ENCODE assay signal across 27 cellular contexts in the genomic region with DNA sequence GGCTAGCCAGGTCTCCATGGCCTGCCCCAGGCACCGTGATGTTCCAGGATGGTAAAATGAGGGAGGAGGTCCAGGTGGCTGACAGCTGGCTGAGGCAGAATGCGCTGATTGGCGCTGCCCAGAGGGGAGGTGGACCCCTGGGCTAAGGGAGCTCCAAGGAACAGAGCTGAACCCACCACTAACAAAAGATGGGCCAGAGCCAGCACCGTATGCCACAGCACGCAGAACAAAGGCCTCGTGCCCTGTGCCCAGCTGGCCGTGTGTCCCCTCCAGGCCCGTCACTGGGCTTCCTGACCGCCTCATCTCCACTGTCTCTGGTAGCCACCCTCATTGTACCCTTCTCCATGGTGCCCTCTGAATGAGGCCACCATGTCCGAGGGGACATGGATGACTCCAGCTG. TPM values are rescaled to one million over a fixed set of nuclear protein-coding genes. Genes with fewer than 3 reads are reported as not detected.
DNase-seq lines count a peak whose midpoint lies in the region; ATAC-seq, FAIRE-seq and TF ChIP-seq lines count a peak whose summit lies in the region.
"Had no signal": no experiment of that assay in that cellular context is flagged by ENCODE, and none has a peak within 500 bp of the region (broad histone marks: within the 10 kb centered on the region; RNA-seq: fewer than 3 reads in every experiment).

No MANE protein-coding gene starts in this region.

- H3K4me1 Mint-ChIP-seq in nephron progenitor cell = no peaks in the 10 kb centered on the region
- H3K4me1 Mint-ChIP-seq: activated naive CD4-positive, alpha-beta T cell treated with anti-CD3 and anti-CD28 coated beads, Interleukin-2, amount 50 U/mL, for 24 hours; CD4-positive, CD25-positive, alpha-beta regulatory T cell had no signal

- H3K9me3 Mint-ChIP-seq in nephron progenitor cell = no peaks in the 10 kb centered on the region
- H3K9me3 Mint-ChIP-seq: activated naive CD4-positive, alpha-beta T cell treated with anti-CD3 and anti-CD28 coated beads, Interleukin-2, amount 50 U/mL, for 24 hours; CD4-positive, CD25-positive, alpha-beta regulatory T cell had no signal

- H3K9me3 ChIP-seq in right atrium auricular region = no peaks in the 10 kb centered on the region
- H3K9me3 ChIP-seq in upper lobe of right lung = no peaks in the 10 kb centered on the region
- H3K9me3 ChIP-seq: A549, gastroesophageal sphincter, transverse colon had no signal

- intact Hi-C loops in Right ventricle myocardium inferior (cut with DNase I) (no loop called here), dorsolateral prefrontal cortex (cut with DNase I) (no loop called here), upper lobe of right lung (cut with DNase I) (no loop called here)

- H3K36me3 ChIP-seq in right atrium auricular region (no peaks in the 10 kb centered on the region), upper lobe of right lung (no peaks in the 10 kb centered on the region)
- H3K36me3 ChIP-seq: gastroesophageal sphincter, transverse colon, WERI-Rb-1 had no signal

- H3K27me3 ChIP-seq in right atrium auricular region (no peaks in the 10 kb centered on the region), dorsolateral prefrontal cortex (no peaks in the 10 kb centered on the region), upper lobe of right lung (no peaks in the 10 kb centered on the region)
- H3K27me3 ChIP-seq: hepatocyte had no signal

- ATAC-seq in Right ventricle myocardium inferior (no peak), upper lobe of right lung (no peak)
- ATAC-seq: gastroesophageal sphincter had no signal

- no peaks in the 10 kb centered on the region for H3K4me1 ChIP-seq in right atrium auricular region
- no peaks in the 10 kb centered on the region for H3K4me1 ChIP-seq in upper lobe of right lung
- H3K4me1 ChIP-seq: A549, gastroesophageal sphincter, transverse colon had no signal

- no peaks in the 10 kb centered on the region for H3K36me3 Mint-ChIP-seq in nephron progenitor cell (ENCODE audit: low read depth)
- H3K36me3 Mint-ChIP-seq: activated naive CD4-positive, alpha-beta T cell treated with anti-CD3 and anti-CD28 coated beads, Interleukin-2, amount 50 U/mL, for 24 hours; CD4-positive, CD25-positive, alpha-beta regulatory T cell had no signal

- peak; percentile 21 for DNase-seq in Right ventricle myocardium inferior (ENCODE audit: missing footprints)
- DNase-seq in right atrium auricular region (ENCODE audit: low spot score) = no peak
- peak in 6 of 10 donors; percentile 4 to 29 (median 24) for DNase-seq in dorsolateral prefrontal cortex
- no peak for DNase-seq in nephron progenitor cell
- DNase-seq in urothelium cell line (ENCODE audit: low spot score) = no peak
- DNase-seq in upper lobe of right lung = no peak
- no peak for DNase-seq in NK-92 (lab: John Stamatoyannopoulos, UW; ENCODE audit: unreplicated experiment)
- no peak for DNase-seq in NCI-H1930 (lab: John Stamatoyannopoulos, UW)
- DNase-seq: activated CD4-positive, alpha-beta T cell treated with anti-CD3 and anti-CD28 coated beads for 48 hours; amniotic stem cell; CD4-positive, CD25-positive, alpha-beta regulatory T cell; DND-41; GF-D8; GOT3; IMR-90; mesendoderm; MV-4-11; NCI-H146; stimulated activated CD4-positive, alpha-beta T cell treated with anti-CD3 and anti-CD28 coated beads, Interleukin-4, amount 100 ng/mL, for 24 hours; transverse colon; WERI-Rb-1 had no signal

- TF ChIP-seq CTCF in right atrium auricular region (IDR thresholded peaks at IDR 0.05) = no peak
- no peak for TF ChIP-seq CTCF in dorsolateral prefrontal cortex (IDR thresholded peaks at IDR 0.05 in 54 of 56, conservative IDR thresholded peaks at IDR 0.05 in 2 of 56; ENCODE audit: low read depth in 1 of 56, partially characterized antibody in 56 of 56)
- TF ChIP-seq CTCF in nephron progenitor cell (IDR thresholded peaks at IDR 0.05) = no peak
- no peak for TF ChIP-seq CTCF in upper lobe of right lung (IDR thresholded peaks at IDR 0.05)

- peak overlapping the region; percentile 34 for H3K27ac Mint-ChIP-seq in nephron progenitor cell
- H3K27ac Mint-ChIP-seq: activated naive CD4-positive, alpha-beta T cell treated with anti-CD3 and anti-CD28 coated beads, Interleukin-2, amount 50 U/mL, for 24 hours; progenitor cell of endocrine pancreas had no signal

- peak; percentile 95 for FAIRE-seq in urothelium cell line (lab: Jason Lieb, UNC)
- FAIRE-seq: A549, D721Med had no signal

- H3K4me3 ChIP-seq in right atrium auricular region = no peak overlapping the region
- no peak overlapping the region for H3K4me3 ChIP-seq in dorsolateral prefrontal cortex
- H3K4me3 ChIP-seq in upper lobe of right lung = no peak overlapping the region
- H3K4me3 ChIP-seq: A549, gastroesophageal sphincter, hepatocyte, transverse colon had no signal

- H3K4me3 Mint-ChIP-seq in nephron progenitor cell = no peak overlapping the region
- H3K4me3 Mint-ChIP-seq: activated naive CD4-positive, alpha-beta T cell treated with anti-CD3 and anti-CD28 coated beads, Interleukin-2, amount 50 U/mL, for 24 hours; CD4-positive, CD25-positive, alpha-beta regulatory T cell had no signal

- peaks cover 11% of the 10 kb centered on the region for H3K27me3 Mint-ChIP-seq in nephron progenitor cell (ENCODE audit: low read depth, poor library complexity)
- H3K27me3 Mint-ChIP-seq: CD4-positive, CD25-positive, alpha-beta regulatory T cell had no signal

- H3K27ac ChIP-seq in right atrium auricular region (no peak overlapping the region), dorsolateral prefrontal cortex (no peak overlapping the region), upper lobe of right lung (no peak overlapping the region)
- H3K27ac ChIP-seq: A549, gastroesophageal sphincter, hepatocyte, transverse colon, WERI-Rb-1 had no signal

RNA-seq across cellular contexts. Expression of a gene that starts 19.6 kb away (rescaled TPM):
- total RNA-seq in Right ventricle myocardium inferior (7.4 TPM), right atrium auricular region (1 to 10 TPM; 1.7 to 8.0 TPM), dorsolateral prefrontal cortex (100 to 1,000 TPM in 18 of 120 experiments, 10 to 100 TPM in 101, 1 to 10 TPM in 1; 8.8 to 164 (median 65.6) TPM), upper lobe of right lung (60.9 TPM)
- total RNA-seq: CD4-positive, CD25-positive, alpha-beta regulatory T cell; IMR-90 had no signal

RNA-seq across cellular contexts. Expression of a gene that starts 49.6 kb away (rescaled TPM):
- 8.0 TPM for total RNA-seq in Right ventricle myocardium inferior
- 10 to 100 TPM in 1 of 2 donors, 1 to 10 TPM in 1; 2.9 to 17.5 TPM for total RNA-seq in right atrium auricular region
- 10 to 100 TPM in 119 of 120 experiments, 1 to 10 TPM in 1; 8.4 to 98.3 (median 25.4) TPM for total RNA-seq in dorsolateral prefrontal cortex
- total RNA-seq in upper lobe of right lung = 3.1 TPM

Comparison
In these comparisons a context has a peak if more than half of its experiments do, and no peak if none do; other contexts are left out.
1. DNase-seq: peak in Right ventricle myocardium inferior (single experiment) and dorsolateral prefrontal cortex (6 of 10); none in right atrium auricular region (single experiment), nephron progenitor cell (single experiment), urothelium cell line (single experiment), upper lobe of right lung (single experiment), NK-92 (single experiment) and NCI-H1930 (0 of 2).